Comparison of ENCODE assay signal across 11 cellular contexts in the genomic region with DNA sequence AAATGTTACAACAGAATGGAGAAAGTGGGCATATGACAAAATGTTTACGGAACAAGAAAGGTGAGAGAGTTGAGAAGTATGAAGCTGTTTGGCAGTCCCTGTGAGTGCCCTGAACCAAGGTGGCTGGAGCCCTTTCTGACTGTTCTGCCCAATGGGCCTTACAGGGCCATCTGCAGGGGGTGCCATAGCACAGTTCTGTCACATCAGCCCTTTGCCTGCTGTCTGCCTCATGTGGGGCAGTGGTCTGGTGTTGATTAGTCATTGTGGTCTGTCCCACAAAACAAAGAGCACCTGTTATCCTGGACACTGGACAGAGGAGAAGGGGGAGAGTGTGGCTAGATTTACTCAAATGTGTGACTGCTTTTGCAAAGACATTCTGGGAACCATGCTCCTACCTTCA. TPM values are rescaled to one million over a fixed set of nuclear protein-coding genes. Genes with fewer than 3 reads are reported as not detected.
DNase-seq lines count a peak whose midpoint lies in the region; ATAC-seq, FAIRE-seq and TF ChIP-seq lines count a peak whose summit lies in the region.
"Had no signal": no experiment of that assay in that cellular context is flagged by ENCODE, and none has a peak within 500 bp of the region (broad histone marks: within the 10 kb centered on the region; RNA-seq: fewer than 3 reads in every experiment).

No MANE protein-coding gene starts in this region.

- peaks cover 1% of the 10 kb centered on the region for H3K36me3 Mint-ChIP-seq in activated T-cell treated with anti-CD3 and anti-CD28 coated beads, Interleukin-2, amount 50 U/mL, for 4 hours (ENCODE audit: insufficient read depth)

- ATAC-seq in GM18520 (IDR thresholded peaks at IDR 0.05; ENCODE audit: unreplicated experiment) = peak; percentile 25
- ATAC-seq in GM21576 (IDR thresholded peaks at IDR 0.05; ENCODE audit: unreplicated experiment) = peak; percentile 33
- ATAC-seq in HG03280 (IDR thresholded peaks at IDR 0.05; ENCODE audit: unreplicated experiment) = peak; percentile 19
- no peak for ATAC-seq in activated T-cell treated with anti-CD3 and anti-CD28 coated beads, Interleukin-2, amount 50 U/mL, for 4 hours

- no peak overlapping the region for H2BK5ac ChIP-seq in H1 (ENCODE audit: low read depth, low read length)

- H2BK12ac ChIP-seq in H1 (ENCODE audit: low read depth, low read length) = no peak overlapping the region

- H3K23ac ChIP-seq in H1 (ENCODE audit: insufficient read length) = no peak overlapping the region

- no peak overlapping the region for H2AFZ ChIP-seq in H1 (ENCODE audit: low read length)

- FAIRE-seq in H1 (lab: Jason Lieb, UNC) (no peak), HTR-8/SVneo (lab: Jason Lieb, UNC) (no peak)

- peak; percentile 11 to 39; a peak in 3 of 4 replicates for TF ChIP-seq RAD21 in H1 (IDR thresholded peaks at IDR 0.05 in 1 of 2, conservative IDR thresholded peaks at IDR 0.05 in 1 of 2; ENCODE audit: low read depth in 2 of 2, low read length in 2 of 2)

- H3K9me3 ChIP-seq in H1 (ENCODE audit: insufficient read depth in 2 of 2, low read depth in 1 of 2, low read length in 1 of 2) = no peaks in the 10 kb centered on the region
- H3K9me3 ChIP-seq: ascending aorta, tibial nerve had no signal

- peak overlapping the region; percentile 28 for H3K4ac ChIP-seq in H1 (replicated peaks; ENCODE audit: insufficient read length, low read depth, low read length)

- POLR2A ChIA-PET in H1 (lab: Charles Lee; ENCODE audit: partially characterized antibody) = no interaction called here

- H3K4me1 ChIP-seq in H1 (replicated peaks in 1 of 4; ENCODE audit: control insufficient read depth in 3 of 4, insufficient read depth in 4 of 4, low read length in 3 of 4) = peaks cover 0 to 4% (median 2%) of the 10 kb centered on the region in 4 experiments; a peak in 2 of 7 replicates
- H3K4me1 ChIP-seq: ascending aorta, tibial nerve had no signal

- 83% methylated on average over 1 of the region's 1 CpG; no CpG with 5 or more reads in 1 of the 2 experiments for WGBS in H1 (ENCODE audit: extremely low coverage in 1 of 2, insufficient coverage in 1 of 2, insufficient read length in 1 of 2, insufficient replicate concordance in 2 of 2, low coverage in 1 of 2, low lambda C conversion rate in 2 of 2, missing lambda C conversion rate in 1 of 2), 2 experiments

- H3K27ac ChIP-seq in H1 (ENCODE audit: low read depth, low read length) = no peak overlapping the region
- H3K27ac ChIP-seq: ascending aorta, tibial nerve had no signal

- no peak overlapping the region for H3K4me3 Mint-ChIP-seq in activated T-cell treated with anti-CD3 and anti-CD28 coated beads, Interleukin-2, amount 50 U/mL, for 4 hours

- H3K56ac ChIP-seq in H1 (replicated peaks; ENCODE audit: insufficient read length, low read depth, low read length) = no peak overlapping the region

- no peaks in the 10 kb centered on the region for H3K79me1 ChIP-seq in H1 (ENCODE audit: low read depth, low read length)

- H3K9ac ChIP-seq in H1 (replicated peaks in 1 of 4; ENCODE audit: extremely low read depth in 1 of 4, low read depth in 3 of 4, low read length in 3 of 4) = no peak overlapping the region

- no peaks in the 10 kb centered on the region for H3K27me3 Mint-ChIP-seq in activated T-cell treated with anti-CD3 and anti-CD28 coated beads, Interleukin-2, amount 50 U/mL, for 4 hours (ENCODE audit: low read depth)

- H2BK120ac ChIP-seq in H1 (replicated peaks; ENCODE audit: low read depth, low read length) = no peak overlapping the region

- no peak overlapping the region for H3K14ac ChIP-seq in H1 (ENCODE audit: insufficient read length)

- no peak for TF ChIP-seq POLR2A in H1 (IDR thresholded peaks at IDR 0.05; ENCODE audit: control extremely low read depth in 1 of 2, low read depth in 2 of 2, low read length in 2 of 2)

- no peak overlapping the region for H3K4me2 ChIP-seq in H1 (ENCODE audit: insufficient read depth in 1 of 2, low read depth in 2 of 2, low read length in 2 of 2)

- H3K4me3 ChIP-seq in H1 (ENCODE audit: extremely low read depth in 1 of 4, insufficient read depth in 2 of 4, low read depth in 3 of 4, low read length in 4 of 4) = no peak overlapping the region
- H3K4me3 ChIP-seq: ascending aorta, tibial nerve had no signal

- H3K79me2 ChIP-seq in H1 (ENCODE audit: control insufficient read depth in 1 of 2, insufficient read depth in 2 of 2, low read length in 2 of 2) = no peaks in the 10 kb centered on the region

- H2BK15ac ChIP-seq in H1 (ENCODE audit: low read length) = no peak overlapping the region

- no peak overlapping the region for H2BK20ac ChIP-seq in H1 (ENCODE audit: low read length)

- DNase-seq in H1 (ENCODE audit: low read depth in 1 of 2, low spot score in 2 of 2) (no peak), NCI-H187 treated with DMSO at 0.1 percent for 48 hours (lab: John Stamatoyannopoulos, UW) (no peak), HTR-8/SVneo (ENCODE audit: insufficient read length, low spot score) (no peak), DMS153 (lab: John Stamatoyannopoulos, UW) (no peak)
- no peak for DNase-seq in activated T-cell treated with anti-CD3 and anti-CD28 coated beads, Interleukin-2, amount 50 U/mL, for 4 hours
- DNase-seq: activated CD4-positive, CD25-positive, alpha-beta regulatory T cell treated with anti-CD3 and anti-CD28 coated beads, Interleukin-2, amount 50 U/mL, for 72 hours had no signal

- no peak overlapping the region for H4K91ac ChIP-seq in H1 (replicated peaks; ENCODE audit: insufficient read length, low read length)

- H3K18ac ChIP-seq in H1 (ENCODE audit: extremely low read depth, low read length) = no peak overlapping the region

- no peak for TF ChIP-seq EP300 in H1 (IDR thresholded peaks at IDR 0.05; ENCODE audit: borderline replicate concordance in 1 of 2, low read depth in 2 of 2, low read length in 2 of 2)

- H4K5ac ChIP-seq in H1 (ENCODE audit: insufficient read length, low read depth, low read length) = no peak overlapping the region

- H3K4me1 Mint-ChIP-seq in activated T-cell treated with anti-CD3 and anti-CD28 coated beads, Interleukin-2, amount 50 U/mL, for 4 hours (ENCODE audit: low read depth) = peaks cover 42% of the 10 kb centered on the region

- H2AK5ac ChIP-seq in H1 (ENCODE audit: low read depth, low read length) = no peak overlapping the region

- no peak overlapping the region for H4K8ac ChIP-seq in H1 (ENCODE audit: extremely low read depth, insufficient read depth, low read length)

- H3K9me3 Mint-ChIP-seq in activated T-cell treated with anti-CD3 and anti-CD28 coated beads, Interleukin-2, amount 50 U/mL, for 4 hours = peaks cover 11% of the 10 kb centered on the region

- no peaks in the 10 kb centered on the region for H3K23me2 ChIP-seq in H1 (ENCODE audit: low read depth, low read length)

- no peaks in the 10 kb centered on the region for H3K36me3 ChIP-seq in H1 (ENCODE audit: control insufficient read depth in 2 of 4, insufficient read depth in 4 of 4, low read length in 3 of 4)
- H3K36me3 ChIP-seq: ascending aorta, tibial nerve had no signal

- peak; percentile 9 to 30 (median 17); a peak in 2 of 4 replicates for TF ChIP-seq CTCF in H1 (IDR thresholded peaks at IDR 0.05; ENCODE audit: control extremely low read depth in 1 of 3, insufficient read depth in 1 of 3, low read depth in 1 of 3, low read length in 3 of 3)

- H4K20me1 ChIP-seq in H1 (replicated peaks in 1 of 2; ENCODE audit: control insufficient read depth in 1 of 2, insufficient read depth in 2 of 2, low read length in 2 of 2) = no peaks in the 10 kb centered on the region

- H3K27me3 ChIP-seq in H1 (replicated peaks in 1 of 4; ENCODE audit: control insufficient read depth in 3 of 4, extremely low read depth in 1 of 4, insufficient read depth in 3 of 4, low read length in 3 of 4) = no peaks in the 10 kb centered on the region
- H3K27me3 ChIP-seq: ascending aorta, tibial nerve had no signal

- CTCF ChIA-PET in H1 (lab: Charles Lee; ENCODE audit: partially characterized antibody) = interaction anchor here (0.9 to 1.5 kb wide), 7 partner anchors 34 to 211 kb away, joined by 3 to 4 read pairs (median 3); no protein-coding TSS in a partner anchor

TF ChIP-seq in H1, 55 proteins besides CTCF, POLR2A, EP300 and RAD21:
- TF ChIP-seq SUZ12 (IDR thresholded peaks at IDR 0.05; ENCODE audit: low read length) (no peak), EGR1 (IDR thresholded peaks at IDR 0.05; ENCODE audit: borderline replicate concordance, low read depth, low read length) (no peak), RFX5 (IDR thresholded peaks at IDR 0.05; ENCODE audit: borderline replicate concordance, low read depth, low read length) (no peak), SIX5 (IDR thresholded peaks at IDR 0.05; ENCODE audit: low read depth, low read length) (no peak), KDM4A (IDR thresholded peaks at IDR 0.05; ENCODE audit: low read depth, low read length, severe bottlenecking) (no peak), EZH2 (IDR thresholded peaks at IDR 0.05; ENCODE audit: low read depth, low read length, severe bottlenecking) (no peak), CREB1 (IDR thresholded peaks at IDR 0.05) (no peak), SIRT6 (IDR thresholded peaks at IDR 0.05; ENCODE audit: low read length) (no peak), TBP (IDR thresholded peaks at IDR 0.05; ENCODE audit: low read depth, low read length) (no peak), CEBPB (IDR thresholded peaks at IDR 0.05; ENCODE audit: low read depth, low read length) (no peak), TCF12 (IDR thresholded peaks at IDR 0.05; ENCODE audit: low read depth, low read length) (no peak), GTF2F1 (IDR thresholded peaks at IDR 0.05; ENCODE audit: borderline replicate concordance, low read depth, low read length) (no peak), ZNF274 (IDR thresholded peaks at IDR 0.05; ENCODE audit: borderline replicate concordance, extremely low read depth, low read length) (no peak), RBBP5 (IDR thresholded peaks at IDR 0.05; ENCODE audit: borderline replicate concordance, low read depth, low read length) (no peak)

RNA-seq across cellular contexts. Expression of a gene that starts 51.5 kb away (rescaled TPM):
- total RNA-seq in H1 (2021; fragmentation: NEBNext Ultra II Directional; extraction: Animal tissue kit (Norgen Biotek cat#: 25700)) = 9.4 and 13.9 TPM in 2 replicates
- polyA plus RNA-seq in H1 (2011; rRNA removed) = 2.2 and 2.8 TPM in 2 replicates
- 4.4 TPM for polyA plus RNA-seq in H1 (2011; cell fraction: cytosol; rRNA removed)
- polyA plus RNA-seq in H1 (2011; cell fraction: nucleus; rRNA removed) = 8.4 TPM
- 3.6 to 7.1 TPM (median 5.6 TPM) in 4 replicates for polyA plus RNA-seq in H1 (2012, experiment 1 of 2)
- polyA plus RNA-seq in H1 (2012, experiment 2 of 2) = 0.46 TPM
- polyA plus RNA-seq in H1 (2013, experiment 1 of 2) = 5.0 TPM
- 4.4 TPM for polyA plus RNA-seq in H1 (2013, experiment 2 of 2)
- polyA minus RNA-seq in H1 (2011; rRNA and poly(A)+ RNA removed) = 12.0 and 13.7 TPM in 2 replicates
- polyA minus RNA-seq in H1 (2011; cell fraction: cytosol; rRNA and poly(A)+ RNA removed) = 6.8 TPM
- polyA minus RNA-seq in H1 (2011; cell fraction: nucleus; rRNA and poly(A)+ RNA removed) = 17.8 TPM
- 10 to 100 TPM; 59.0 to 85.4 (median 81.8) TPM for total RNA-seq in activated T-cell treated with anti-CD3 and anti-CD28 coated beads, Interleukin-2, amount 50 U/mL, for 4 hours

Comparison
In these comparisons a context has a peak if more than half of its experiments do, and no peak if none do; other contexts are left out.
1. ATAC-seq: peak in GM18520 (single experiment), GM21576 (single experiment) and HG03280 (single experiment); none in activated T-cell treated with anti-CD3 and anti-CD28 coated beads, Interleukin-2, amount 50 U/mL, for 4 hours (0 of 2).